Comparison of ENCODE assay signal across 9 cellular contexts in genomic region chr14:83071888-83072501, GRCh38.
DNase-seq lines count a peak whose midpoint lies in the region; ATAC-seq and TF ChIP-seq lines count a peak whose summit lies in the region.
"Had no signal": no experiment of that assay in that cellular context is flagged by ENCODE, and none has a peak within 500 bp of the region (broad histone marks: within the 10 kb centered on the region; RNA-seq: fewer than 3 reads in every experiment).

No MANE protein-coding gene starts in this region.

- H3K9ac ChIP-seq in colonic mucosa (ENCODE audit: low read depth in 2 of 2, low read length in 2 of 2): no peak overlapping the region

- peak; percentile 23 for DNase-seq in COR-L47 (lab: John Stamatoyannopoulos, UW)
- DNase-seq in GM23338 (ENCODE audit: low spot score): peak; percentile 73
- DNase-seq in NCI-H2107 treated with DMSO at 0.1 percent for 48 hours (lab: John Stamatoyannopoulos, UW; ENCODE audit: unreplicated experiment): peak; percentile 79
- no peak for DNase-seq in epithelial cell of proximal tubule (ENCODE audit: low read depth)
- no peak for DNase-seq in NCI-H2029 treated with DMSO at 0.1 percent for 48 hours (lab: John Stamatoyannopoulos, UW)
- DNase-seq in activated T-cell treated with anti-CD3 and anti-CD28 coated beads for 4 hours: no peak
- DNase-seq in colonic mucosa: no peak
- DNase-seq: left colon had no signal

- H3K36me3 ChIP-seq in GM23338 (ENCODE audit: insufficient read depth): no peaks in the 10 kb centered on the region
- H3K36me3 ChIP-seq in colonic mucosa: no peaks in the 10 kb centered on the region

- no peaks in the 10 kb centered on the region for H3K79me2 ChIP-seq in GM23338 (replicated peaks; ENCODE audit: insufficient read depth)

- H2AFZ ChIP-seq in GM23338: no peak overlapping the region

- H3K4me2 ChIP-seq in GM23338: no peak overlapping the region

- H3K9me3 Mint-ChIP-seq in GM23338: no peaks in the 10 kb centered on the region

- no peaks in the 10 kb centered on the region for H4K20me1 ChIP-seq in GM23338 (replicated peaks; ENCODE audit: insufficient read depth)

- H3K27ac Mint-ChIP-seq in GM23338: no peak overlapping the region

- H3K36me3 Mint-ChIP-seq in GM23338 (ENCODE audit: low read depth): no peaks in the 10 kb centered on the region

- H3K9me3 ChIP-seq in colonic mucosa: no peaks in the 10 kb centered on the region

- TF ChIP-seq CTCF in GM23338 (conservative IDR thresholded peaks at IDR 0.05; ENCODE audit: low read depth in 2 of 2) (peak; percentile 59 to 74), epithelial cell of proximal tubule (conservative IDR thresholded peaks at IDR 0.05; ENCODE audit: low read depth, low read length) (peak; percentile 37), colonic mucosa (IDR thresholded peaks at IDR 0.05) (no peak)

- no peak overlapping the region for H3K4me3 Mint-ChIP-seq in GM23338

- H3F3A ChIP-seq in GM23338 (replicated peaks; ENCODE audit: low read depth): no peaks in the 10 kb centered on the region

- H3K27me3 ChIP-seq in GM23338 (ENCODE audit: insufficient read depth) (no peaks in the 10 kb centered on the region), colonic mucosa (no peaks in the 10 kb centered on the region)

- H3K4me1 ChIP-seq in GM23338 (ENCODE audit: insufficient read depth): no peaks in the 10 kb centered on the region
- H3K4me1 ChIP-seq in colonic mucosa: no peaks in the 10 kb centered on the region

- H3K27me3 Mint-ChIP-seq in GM23338 (ENCODE audit: insufficient read depth, low read depth, poor library complexity): no peaks in the 10 kb centered on the region

- ATAC-seq in GM23338: peak; percentile 63
- no peak for ATAC-seq in activated CD4-positive, CD25-positive, alpha-beta regulatory T cell treated with anti-CD3 and anti-CD28 coated beads, Interleukin-2, amount 50 U/mL, for 24 hours
- ATAC-seq: left colon had no signal

- H3K4me3 ChIP-seq in GM23338: no peak overlapping the region
- no peak overlapping the region for H3K4me3 ChIP-seq in epithelial cell of proximal tubule (ENCODE audit: low read depth, low read length)
- no peak overlapping the region for H3K4me3 ChIP-seq in colonic mucosa

- intact Hi-C loops in colonic mucosa (cut with DNase I): no loop called here

- no peaks in the 10 kb centered on the region for H3K4me1 Mint-ChIP-seq in GM23338

- no peaks in the 10 kb centered on the region for H3K9me2 ChIP-seq in GM23338 (ENCODE audit: insufficient read depth)

- H3K27ac ChIP-seq in GM23338 (ENCODE audit: low read depth) (no peak overlapping the region), colonic mucosa (no peak overlapping the region)

TF ChIP-seq in GM23338, 12 proteins besides CTCF, POLR2A, EP300 and RAD21:
- TF ChIP-seq POLR2AphosphoS5 (IDR thresholded peaks at IDR 0.05; ENCODE audit: low read depth) (no peak), ZNF462 (CRISPR knock-in tag; IDR thresholded peaks at IDR 0.05) (no peak), ETS1 (IDR thresholded peaks at IDR 0.05) (no peak), EZH2 (IDR thresholded peaks at IDR 0.05; ENCODE audit: low read depth, unreplicated experiment) (no peak), JUNB (IDR thresholded peaks at IDR 0.05; ENCODE audit: unreplicated experiment) (no peak), EZH2phosphoT487 (IDR thresholded peaks at IDR 0.05; ENCODE audit: unreplicated experiment) (no peak), NANOG (IDR thresholded peaks at IDR 0.05; ENCODE audit: borderline replicate concordance) (no peak)

Comparison
In these comparisons a context has a peak if more than half of its experiments do, and no peak if none do; other contexts are left out.
1. DNase-seq: peak in COR-L47 (single experiment), GM23338 (single experiment) and NCI-H2107 treated with DMSO at 0.1 percent for 48 hours (single experiment); none in epithelial cell of proximal tubule (single experiment), NCI-H2029 treated with DMSO at 0.1 percent for 48 hours (single experiment), activated T-cell treated with anti-CD3 and anti-CD28 coated beads for 4 hours (single experiment) and colonic mucosa (single experiment).